8 cellular contexts compared by ENCODE assay signal in genomic region chr6:2245103-2245953, GRCh38. TPM values are rescaled to one million over a fixed set of nuclear protein-coding genes. Genes with fewer than 3 reads are reported as not detected.
DNase-seq lines count a peak whose midpoint lies in the region.

GMDS (minus strand) TSS chr6:2245605.

- H3K14ac ChIP-seq in neuronal stem cell (ENCODE audit: low read length): peak within 1 kb of the TSS; percentile 42

- no peaks in the 10 kb centered on the region for H3K9me3 ChIP-seq in ES-I3 (ENCODE audit: control insufficient read depth, insufficient read depth, low read length)
- H3K9me3 ChIP-seq in neuronal stem cell (replicated peaks in 1 of 2; ENCODE audit: control insufficient read depth in 2 of 2, insufficient read depth in 1 of 2, low read depth in 1 of 2, low read length in 2 of 2): no peaks in the 10 kb centered on the region
- no peaks in the 10 kb centered on the region for H3K9me3 ChIP-seq in subcutaneous abdominal adipose tissue (ENCODE audit: control insufficient read depth in 5 of 5, low read length in 5 of 5)

- peak within 1 kb of the TSS; percentile 86 for H3K4me2 ChIP-seq in neuronal stem cell (ENCODE audit: insufficient read depth, low read length, poor library complexity, severe bottlenecking)

- peak; percentile 75 for DNase-seq in H4 (ENCODE audit: low spot score)
- peak; percentile 92 for DNase-seq in LoVo (ENCODE audit: low spot score)
- DNase-seq in SK-MEL-5 (ENCODE audit: low read depth, low spot score): peak; percentile 91
- DNase-seq in activated naive CD4-positive, alpha-beta T cell (lab: John Stamatoyannopoulos, UW): peak; percentile 25 to 76 (median 50)
- DNase-seq in foreskin melanocyte: peak; percentile 72
- peak; percentile 88 for DNase-seq in neuronal stem cell (ENCODE audit: low spot score)

- H3K79me1 ChIP-seq in neuronal stem cell (ENCODE audit: low read depth, low read length): no peaks in the 10 kb centered on the region

- no peak within 1 kb of the TSS for H2BK120ac ChIP-seq in neuronal stem cell (ENCODE audit: low read depth, low read length)

- no peak within 1 kb of the TSS for H2BK15ac ChIP-seq in neuronal stem cell (ENCODE audit: low read length)

- H3K23ac ChIP-seq in neuronal stem cell (ENCODE audit: low read depth, low read length, poor library complexity): peak within 1 kb of the TSS; percentile 89

- H2BK5ac ChIP-seq in neuronal stem cell (ENCODE audit: low read length): no peak within 1 kb of the TSS

- H3K4me3 ChIP-seq in neuronal stem cell (ENCODE audit: low read length in 2 of 2) (peak within 1 kb of the TSS; percentile 80 to 95), subcutaneous abdominal adipose tissue (ENCODE audit: low read depth in 1 of 5, low read length in 5 of 5) (peak within 1 kb of the TSS; percentile 90 to 97 (median 94))

- H3K36me3 ChIP-seq in ES-I3 (ENCODE audit: insufficient read depth, low read length) (no peaks in the 10 kb centered on the region; the same call in 1 of the 2 replicates), neuronal stem cell (replicated peaks in 1 of 2; ENCODE audit: control insufficient read depth in 2 of 2, insufficient read depth in 2 of 2, low read length in 2 of 2) (peaks cover 0 to 1% of the 10 kb centered on the region in 2 donors), subcutaneous abdominal adipose tissue (ENCODE audit: control insufficient read depth in 5 of 5, insufficient read depth in 5 of 5, low read length in 5 of 5) (peaks cover 0 to 13% (median 4%) of the 10 kb centered on the region in 5 donors)

- no peak within 1 kb of the TSS for H3K4ac ChIP-seq in neuronal stem cell (ENCODE audit: low read length)

- H4K8ac ChIP-seq in neuronal stem cell (ENCODE audit: low read depth, low read length): no peak within 1 kb of the TSS

- WGBS in neuronal stem cell (ENCODE audit: extremely low coverage in 2 of 2, insufficient read length in 2 of 2, insufficient replicate concordance in 1 of 2), 2 donors: no CpG with 5 or more reads among the region's 102 CpGs

- peak within 1 kb of the TSS; percentile 100 for H2AFZ ChIP-seq in neuronal stem cell (ENCODE audit: low read length)

- peak within 1 kb of the TSS; percentile 27 for H4K91ac ChIP-seq in neuronal stem cell (ENCODE audit: low read depth, low read length, poor library complexity)

- H3K27me3 ChIP-seq in neuronal stem cell (ENCODE audit: control insufficient read depth in 3 of 3, insufficient read depth in 3 of 3, low read depth in 1 of 3, low read length in 3 of 3) (peaks cover 0 to 8% (median 2%) of the 10 kb centered on the region in 3 experiments), subcutaneous abdominal adipose tissue (ENCODE audit: control insufficient read depth in 5 of 5, insufficient read depth in 4 of 5, low read length in 5 of 5) (no peaks in the 10 kb centered on the region)

- H2BK12ac ChIP-seq in neuronal stem cell (ENCODE audit: low read length): no peak within 1 kb of the TSS

- no peak within 1 kb of the TSS for H3K27ac ChIP-seq in neuronal stem cell (replicated peaks; ENCODE audit: low read length)
- peak within 1 kb of the TSS; percentile 76 for H3K27ac ChIP-seq in subcutaneous abdominal adipose tissue (ENCODE audit: low read depth, low read length)

- H3K18ac ChIP-seq in neuronal stem cell (ENCODE audit: low read length): peak within 1 kb of the TSS; percentile 94

- H3K4me1 ChIP-seq in ES-I3 (ENCODE audit: insufficient read depth, low read length) (peaks cover 15% of the 10 kb centered on the region; the same call in 1 of the 2 replicates), neuronal stem cell (ENCODE audit: control insufficient read depth in 2 of 2, insufficient read depth in 1 of 2, low read depth in 1 of 2, low read length in 2 of 2) (peaks cover 2 to 6% of the 10 kb centered on the region in 2 donors), subcutaneous abdominal adipose tissue (ENCODE audit: control insufficient read depth in 5 of 5, insufficient read depth in 5 of 5, low read length in 5 of 5) (peaks cover 0 to 20% (median 17%) of the 10 kb centered on the region in 5 donors)

- peak within 1 kb of the TSS; percentile 82 for H3K9ac ChIP-seq in ES-I3 (ENCODE audit: low read depth, low read length)
- H3K9ac ChIP-seq in neuronal stem cell (ENCODE audit: low read depth, low read length, poor library complexity): peak within 1 kb of the TSS; percentile 93
- H3K9ac ChIP-seq in subcutaneous abdominal adipose tissue (ENCODE audit: low read length in 5 of 5): peak within 1 kb of the TSS; percentile 84 to 96 (median 93)

- in situ Hi-C loops in SK-MEL-5 (cut with HindIII; ENCODE audit: low pct_unique_long_range_greater_than_20kb, low sequenced_read_pairs): no loop called here

- no peak within 1 kb of the TSS for H2AK5ac ChIP-seq in neuronal stem cell (ENCODE audit: low read depth, low read length)

RNA-seq across cellular contexts. Expression of gene GMDS, which starts in this region (rescaled TPM):
- 20.2 and 23.6 TPM in 2 replicates for total RNA-seq in H4 (2014; rRNA removed; shearing (Covaris generic))
- 15.0 and 23.6 TPM in 2 replicates for total RNA-seq in SK-MEL-5 (2014; rRNA removed; shearing (Covaris generic))
- polyA plus RNA-seq in SK-MEL-5 (2015; cell fraction: cytosol; rRNA removed): 41.2 and 44.6 TPM in 2 replicates
- polyA plus RNA-seq in SK-MEL-5 (2015; cell fraction: nucleus; rRNA removed): 9.9 and 13.1 TPM in 2 replicates
- 11.6 TPM for polyA plus RNA-seq in neuronal stem cell (2013, experiment 1 of 2)
- polyA plus RNA-seq in neuronal stem cell (2013, experiment 2 of 2): 12.4 TPM
